10 cellular contexts compared by ENCODE assay signal in genomic region chr12:62744551-62744950, GRCh38.
DNase-seq lines count a peak whose midpoint lies in the region; ATAC-seq and TF ChIP-seq lines count a peak whose summit lies in the region.
"Had no signal": no experiment of that assay in that cellular context is flagged by ENCODE, and none has a peak within 500 bp of the region (broad histone marks: within the 10 kb centered on the region; RNA-seq: fewer than 3 reads in every experiment).

No MANE protein-coding gene starts in this region.

- H3K27me3 ChIP-seq in GM06990 (replicated peaks; ENCODE audit: control insufficient read depth, insufficient read depth, low read length): no peaks in the 10 kb centered on the region
- no peaks in the 10 kb centered on the region for H3K27me3 ChIP-seq in stomach

- peak overlapping the region in 1 of 5 donors; percentile 50 for H3K27ac ChIP-seq in stomach

- peak overlapping the region; percentile 8 for H3K4me3 ChIP-seq in GM06990 (replicated peaks; ENCODE audit: low read depth, low read length)
- no peak overlapping the region for H3K4me3 ChIP-seq in stomach

- no peaks in the 10 kb centered on the region for H3K36me3 Mint-ChIP-seq in WTC11
- H3K36me3 Mint-ChIP-seq: activated naive CD8-positive, alpha-beta T cell treated with anti-CD3 and anti-CD28 coated beads, Interleukin-2, amount 10 ng/mL, durations not matched to agents 7 days and 5 days had no signal

- H3K9me3 ChIP-seq in stomach: no peaks in the 10 kb centered on the region

- H3K4me1 Mint-ChIP-seq in WTC11: peaks cover 23% of the 10 kb centered on the region

- H3K4me1 ChIP-seq in stomach: peaks cover 0 to 8% (median 0%) of the 10 kb centered on the region in 4 donors

- no peak overlapping the region for H3K4me3 Mint-ChIP-seq in WTC11
- H3K4me3 Mint-ChIP-seq: activated naive CD8-positive, alpha-beta T cell treated with anti-CD3 and anti-CD28 coated beads, Interleukin-2, amount 10 ng/mL, durations not matched to agents 7 days and 5 days had no signal

- H3K9me3 Mint-ChIP-seq in WTC11: no peaks in the 10 kb centered on the region
- H3K9me3 Mint-ChIP-seq: activated naive CD8-positive, alpha-beta T cell treated with anti-CD3 and anti-CD28 coated beads, Interleukin-2, amount 10 ng/mL, durations not matched to agents 7 days and 5 days had no signal

- TF ChIP-seq CTCF in GM06990 (IDR thresholded peaks at IDR 0.05; ENCODE audit: insufficient read depth, low read length, poor library complexity, severe bottlenecking) (no peak), WTC11 (IDR thresholded peaks at IDR 0.05) (no peak), stomach (IDR thresholded peaks at IDR 0.05) (no peak)

- TF ChIP-seq EP300 in stomach (IDR thresholded peaks at IDR 0.05): no peak

- WGBS in stomach, 5 donors: 76 to 93% (median 81%) methylated on average over 5 of the region's 5 CpGs

- CTCF ChIA-PET in WTC11 (lab: Charles Lee): interaction anchor here (0.7 to 1.2 kb wide), 2 partner anchors 53 to 138 kb away, joined by 3 to 5 read pairs; no protein-coding TSS in a partner anchor

- no peak for TF ChIP-seq POLR2A in stomach (IDR thresholded peaks at IDR 0.05)

- no peaks in the 10 kb centered on the region for H3K36me3 ChIP-seq in GM06990 (ENCODE audit: control insufficient read depth, insufficient read depth, low read length)
- H3K36me3 ChIP-seq in stomach: no peaks in the 10 kb centered on the region

- intact Hi-C loops in stomach (cut with DNase I; ENCODE audit: low total_unique reads): no loop called here

- ATAC-seq in HG03432 (IDR thresholded peaks at IDR 0.05; ENCODE audit: unreplicated experiment): peak; percentile 61
- ATAC-seq in WTC11: peak; percentile 34; the same call in 1 of the 2 replicates
- ATAC-seq in HG02970 (IDR thresholded peaks at IDR 0.05; ENCODE audit: low FRiP score, unreplicated experiment): no peak

- POLR2A ChIA-PET in WTC11 (lab: Charles Lee): no interaction called here

- peak; percentile 49 for DNase-seq in GM06990 (ENCODE audit: extremely low read depth, insufficient read length)
- DNase-seq in WTC11 (ENCODE audit: low spot score): no peak
- DNase-seq in myocyte (ENCODE audit: low read depth): peak; percentile 98
- no peak for DNase-seq in stomach
- DNase-seq in 8988T: no peak
- no peak for DNase-seq in activated gamma-delta T cell (lab: John Stamatoyannopoulos, UW)
- DNase-seq: activated CD4-positive, alpha-beta T cell treated with anti-CD3 and anti-CD28 coated beads for 1 hour; activated naive CD8-positive, alpha-beta T cell treated with anti-CD3 and anti-CD28 coated beads, Interleukin-2, amount 10 ng/mL, durations not matched to agents 7 days and 5 days had no signal

- no peaks in the 10 kb centered on the region for H3K27me3 Mint-ChIP-seq in WTC11 (ENCODE audit: low read depth)

- no peak overlapping the region; the same call in 1 of the 2 replicates for H3K27ac Mint-ChIP-seq in WTC11
- H3K27ac Mint-ChIP-seq: activated naive CD8-positive, alpha-beta T cell treated with anti-CD3 and anti-CD28 coated beads, Interleukin-2, amount 10 ng/mL, durations not matched to agents 7 days and 5 days had no signal

TF ChIP-seq in WTC11, 78 proteins besides CTCF, POLR2A, EP300 and RAD21:
- TF ChIP-seq, protein P1, sequence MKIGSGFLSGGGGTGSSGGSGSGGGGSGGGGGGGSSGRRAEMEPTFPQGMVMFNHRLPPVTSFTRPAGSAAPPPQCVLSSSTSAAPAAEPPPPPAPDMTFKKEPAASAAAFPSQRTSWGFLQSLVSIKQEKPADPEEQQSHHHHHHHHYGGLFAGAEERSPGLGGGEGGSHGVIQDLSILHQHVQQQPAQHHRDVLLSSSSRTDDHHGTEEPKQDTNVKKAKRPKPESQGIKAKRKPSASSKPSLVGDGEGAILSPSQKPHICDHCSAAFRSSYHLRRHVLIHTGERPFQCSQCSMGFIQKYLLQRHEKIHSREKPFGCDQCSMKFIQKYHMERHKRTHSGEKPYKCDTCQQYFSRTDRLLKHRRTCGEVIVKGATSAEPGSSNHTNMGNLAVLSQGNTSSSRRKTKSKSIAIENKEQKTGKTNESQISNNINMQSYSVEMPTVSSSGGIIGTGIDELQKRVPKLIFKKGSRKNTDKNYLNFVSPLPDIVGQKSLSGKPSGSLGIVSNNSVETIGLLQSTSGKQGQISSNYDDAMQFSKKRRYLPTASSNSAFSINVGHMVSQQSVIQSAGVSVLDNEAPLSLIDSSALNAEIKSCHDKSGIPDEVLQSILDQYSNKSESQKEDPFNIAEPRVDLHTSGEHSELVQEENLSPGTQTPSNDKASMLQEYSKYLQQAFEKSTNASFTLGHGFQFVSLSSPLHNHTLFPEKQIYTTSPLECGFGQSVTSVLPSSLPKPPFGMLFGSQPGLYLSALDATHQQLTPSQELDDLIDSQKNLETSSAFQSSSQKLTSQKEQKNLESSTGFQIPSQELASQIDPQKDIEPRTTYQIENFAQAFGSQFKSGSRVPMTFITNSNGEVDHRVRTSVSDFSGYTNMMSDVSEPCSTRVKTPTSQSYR (CRISPR knock-in tag; IDR thresholded peaks at IDR 0.05): no peak
- TF ChIP-seq, protein P2, sequence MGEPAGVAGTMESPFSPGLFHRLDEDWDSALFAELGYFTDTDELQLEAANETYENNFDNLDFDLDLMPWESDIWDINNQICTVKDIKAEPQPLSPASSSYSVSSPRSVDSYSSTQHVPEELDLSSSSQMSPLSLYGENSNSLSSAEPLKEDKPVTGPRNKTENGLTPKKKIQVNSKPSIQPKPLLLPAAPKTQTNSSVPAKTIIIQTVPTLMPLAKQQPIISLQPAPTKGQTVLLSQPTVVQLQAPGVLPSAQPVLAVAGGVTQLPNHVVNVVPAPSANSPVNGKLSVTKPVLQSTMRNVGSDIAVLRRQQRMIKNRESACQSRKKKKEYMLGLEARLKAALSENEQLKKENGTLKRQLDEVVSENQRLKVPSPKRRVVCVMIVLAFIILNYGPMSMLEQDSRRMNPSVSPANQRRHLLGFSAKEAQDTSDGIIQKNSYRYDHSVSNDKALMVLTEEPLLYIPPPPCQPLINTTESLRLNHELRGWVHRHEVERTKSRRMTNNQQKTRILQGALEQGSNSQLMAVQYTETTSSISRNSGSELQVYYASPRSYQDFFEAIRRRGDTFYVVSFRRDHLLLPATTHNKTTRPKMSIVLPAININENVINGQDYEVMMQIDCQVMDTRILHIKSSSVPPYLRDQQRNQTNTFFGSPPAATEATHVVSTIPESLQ (CRISPR knock-in tag; IDR thresholded peaks at IDR 0.05): no peak
TF ChIP-seq in WTC11: peak in this region for 0.

Comparison
In these comparisons a context has a peak if more than half of its experiments do, and no peak if none do; other contexts are left out.
1. DNase-seq: peak in GM06990 (single experiment) and myocyte (single experiment); none in WTC11 (single experiment), stomach (single experiment), 8988T (single experiment) and activated gamma-delta T cell (single experiment).